17 cellular contexts compared by ENCODE assay signal in genomic region chr16:51164574-51164973, GRCh38. TPM values are rescaled to one million over a fixed set of nuclear protein-coding genes. Genes with fewer than 3 reads are reported as not detected.
DNase-seq lines count a peak whose midpoint lies in the region; ATAC-seq, FAIRE-seq and TF ChIP-seq lines count a peak whose summit lies in the region.
"Had no signal": no experiment of that assay in that cellular context is flagged by ENCODE, and none has a peak within 500 bp of the region (broad histone marks: within the 10 kb centered on the region; RNA-seq: fewer than 3 reads in every experiment).

No MANE protein-coding gene starts in this region.

- POLR2A ChIA-PET in HEK293 (lab: Yijun Ruan, JAX) (no interaction called here), H1 (lab: Charles Lee; ENCODE audit: partially characterized antibody) (interaction anchor here (0.9 to 1.2 kb wide), 2 partner anchors 9 to 12 kb away, joined by 3 to 5 read pairs; no protein-coding TSS in a partner anchor)

- no peak overlapping the region for H2BK120ac ChIP-seq in H1 (replicated peaks; ENCODE audit: low read depth, low read length)

- H2BK5ac ChIP-seq in H1 (ENCODE audit: low read depth, low read length) = no peak overlapping the region

- no peak overlapping the region for H4K91ac ChIP-seq in H1 (replicated peaks; ENCODE audit: insufficient read length, low read length)

- H3K23ac ChIP-seq in H1 (ENCODE audit: insufficient read length) = no peak overlapping the region

- H3K56ac ChIP-seq in H1 (replicated peaks; ENCODE audit: insufficient read length, low read depth, low read length) = no peak overlapping the region

- no peak overlapping the region for H2BK20ac ChIP-seq in H1 (ENCODE audit: low read length)

- no peaks in the 10 kb centered on the region for H3K23me2 ChIP-seq in H1 (ENCODE audit: low read depth, low read length)

- TF ChIP-seq EP300 in Ishikawa (IDR thresholded peaks at IDR 0.05; ENCODE audit: borderline replicate concordance) = no peak
- TF ChIP-seq EP300 in H1 (IDR thresholded peaks at IDR 0.05; ENCODE audit: borderline replicate concordance in 1 of 2, low read depth in 2 of 2, low read length in 2 of 2) = no peak

- H3K79me2 ChIP-seq in H1 (ENCODE audit: control insufficient read depth in 1 of 2, insufficient read depth in 2 of 2, low read length in 2 of 2) = no peaks in the 10 kb centered on the region

- TF ChIP-seq RAD21 in Ishikawa (IDR thresholded peaks at IDR 0.05; ENCODE audit: low read depth) = no peak
- TF ChIP-seq RAD21 in H1 (IDR thresholded peaks at IDR 0.05 in 1 of 2, conservative IDR thresholded peaks at IDR 0.05 in 1 of 2; ENCODE audit: low read depth in 2 of 2, low read length in 2 of 2) = no peak; a peak in 1 of 4 replicates

- no peak for ATAC-seq in HG02588 (IDR thresholded peaks at IDR 0.05; ENCODE audit: unreplicated experiment)

- no peak overlapping the region for H2AFZ ChIP-seq in H1 (ENCODE audit: low read length)

- TF ChIP-seq CTCF in HEK293 (tag by site-specific recombination; IDR thresholded peaks at IDR 0.05) = no peak
- TF ChIP-seq CTCF in H1 (IDR thresholded peaks at IDR 0.05; ENCODE audit: control extremely low read depth in 1 of 3, insufficient read depth in 1 of 3, low read depth in 1 of 3, low read length in 3 of 3) = no peak

- no peak overlapping the region for H4K5ac ChIP-seq in H1 (ENCODE audit: insufficient read length, low read depth, low read length)

- H3K4me1 ChIP-seq in HEK293 (ENCODE audit: control insufficient read depth, insufficient read depth, low read length) (peaks cover 15% of the 10 kb centered on the region), SJSA1 (replicated peaks) (peaks cover 61% of the 10 kb centered on the region), H1 (replicated peaks in 1 of 4; ENCODE audit: control insufficient read depth in 3 of 4, insufficient read depth in 4 of 4, low read length in 3 of 4) (peaks cover 0 to 10% (median 5%) of the 10 kb centered on the region in 4 experiments; a peak in 3 of 7 replicates)
- H3K4me1 ChIP-seq: BE2C had no signal

- DNase-seq in SJSA1 (ENCODE audit: low read depth in 1 of 2, low spot score in 2 of 2) (no peak), H1 (ENCODE audit: low read depth in 1 of 2, low spot score in 2 of 2) (no peak), SHP77 (lab: John Stamatoyannopoulos, UW) (no peak), middle frontal gyrus (ENCODE audit: extremely low spot score, low spot score) (no peak), COLO668 (lab: John Stamatoyannopoulos, UW; ENCODE audit: unreplicated experiment) (no peak)
- DNase-seq: BE2C; CD4-positive, CD25-positive, alpha-beta regulatory T cell; DMS153; DMS79; GF-D8; GOT3; H9; Kasumi-1; KBM-7 had no signal

- 96% methylated on average over 2 of the region's 2 CpGs; no CpG with 5 or more reads in 1 of the 2 experiments for WGBS in H1 (ENCODE audit: extremely low coverage in 1 of 2, insufficient coverage in 1 of 2, insufficient read length in 1 of 2, insufficient replicate concordance in 2 of 2, low coverage in 1 of 2, low lambda C conversion rate in 2 of 2, missing lambda C conversion rate in 1 of 2), 2 experiments

- no peak overlapping the region for H3K9ac ChIP-seq in H1 (replicated peaks in 1 of 4; ENCODE audit: extremely low read depth in 1 of 4, low read depth in 3 of 4, low read length in 3 of 4)

- no peaks in the 10 kb centered on the region for H3K27me3 ChIP-seq in SJSA1 (replicated peaks)
- H3K27me3 ChIP-seq in H1 (replicated peaks in 1 of 4; ENCODE audit: control insufficient read depth in 3 of 4, extremely low read depth in 1 of 4, insufficient read depth in 3 of 4, low read length in 3 of 4) = 0 out of 7 replicates have a peak, but pooled peaks cover 0 to 1% (median 0%) of the 10 kb centered on the region in 4 experiments
- H3K27me3 ChIP-seq: BE2C had no signal

- CTCF ChIA-PET in HEK293 (lab: Yijun Ruan, JAX) = no interaction called here
- CTCF ChIA-PET in H1 (lab: Charles Lee; ENCODE audit: partially characterized antibody) = interaction anchor here (1.0 to 1.7 kb wide), 3 partner anchors 10 to 191 kb away, joined by 3 to 4 read pairs (median 3); no protein-coding TSS in a partner anchor

- no peak overlapping the region for H3K4me3 ChIP-seq in HEK293 (ENCODE audit: low read depth, low read length)
- no peak overlapping the region for H3K4me3 ChIP-seq in SJSA1
- H3K4me3 ChIP-seq in H1 (ENCODE audit: extremely low read depth in 1 of 4, insufficient read depth in 2 of 4, low read depth in 3 of 4, low read length in 4 of 4) = no peak overlapping the region

- H3K27ac ChIP-seq in HEK293 (ENCODE audit: extremely low read depth, low read depth, low read length) (no peak overlapping the region), SJSA1 (peak overlapping the region; percentile 27), H1 (ENCODE audit: low read depth, low read length) (no peak overlapping the region)

- no peaks in the 10 kb centered on the region for H4K20me1 ChIP-seq in H1 (replicated peaks in 1 of 2; ENCODE audit: control insufficient read depth in 1 of 2, insufficient read depth in 2 of 2, low read length in 2 of 2)

- FAIRE-seq in H1 (lab: Jason Lieb, UNC) = no peak

- H3K4ac ChIP-seq in H1 (replicated peaks; ENCODE audit: insufficient read length, low read depth, low read length) = no peak overlapping the region

- peak overlapping the region; percentile 59; the same call in 1 of the 2 replicates for H2AK5ac ChIP-seq in H1 (ENCODE audit: low read depth, low read length)

- 0 out of 2 replicates have a peak overlapping the region, but pooled peaks have one; percentile 30 for H2BK12ac ChIP-seq in H1 (ENCODE audit: low read depth, low read length)

- H3K36me3 ChIP-seq in HEK293 (ENCODE audit: control insufficient read depth in 2 of 2, insufficient read depth in 1 of 2, low read length in 2 of 2) = no peaks in the 10 kb centered on the region
- no peaks in the 10 kb centered on the region for H3K36me3 ChIP-seq in SJSA1
- H3K36me3 ChIP-seq in H1 (ENCODE audit: control insufficient read depth in 2 of 4, insufficient read depth in 4 of 4, low read length in 3 of 4) = no peaks in the 10 kb centered on the region
- H3K36me3 ChIP-seq: BE2C had no signal

- no peak overlapping the region for H3K4me2 ChIP-seq in H1 (ENCODE audit: insufficient read depth in 1 of 2, low read depth in 2 of 2, low read length in 2 of 2)

- H3K18ac ChIP-seq in H1 (ENCODE audit: extremely low read depth, low read length) = no peak overlapping the region

- H3K79me1 ChIP-seq in H1 (ENCODE audit: low read depth, low read length) = no peaks in the 10 kb centered on the region

- H3K9me3 ChIP-seq in HEK293 (ENCODE audit: control insufficient read depth, insufficient read depth, low read depth, low read length) (no peaks in the 10 kb centered on the region), SJSA1 (replicated peaks) (no peaks in the 10 kb centered on the region), H1 (ENCODE audit: insufficient read depth in 2 of 2, low read depth in 1 of 2, low read length in 1 of 2) (no peaks in the 10 kb centered on the region)
- H3K9me3 ChIP-seq: BE2C had no signal

- TF ChIP-seq POLR2A in H1 (IDR thresholded peaks at IDR 0.05; ENCODE audit: control extremely low read depth in 1 of 2, low read depth in 2 of 2, low read length in 2 of 2) = no peak

- no peak overlapping the region for H3K14ac ChIP-seq in H1 (ENCODE audit: insufficient read length)

- H4K8ac ChIP-seq in H1 (ENCODE audit: extremely low read depth, insufficient read depth, low read length) = no peak overlapping the region; the same call in 1 of the 2 replicates

- no peak overlapping the region for H2BK15ac ChIP-seq in H1 (ENCODE audit: low read length)

TF ChIP-seq in HEK293, 187 proteins besides CTCF, POLR2A, EP300 and RAD21 (continues in another document):
- TF ChIP-seq ZNF670 (tag by site-specific recombination; IDR thresholded peaks at IDR 0.05; ENCODE audit: low read depth) (no peak), ZNF175 (tag by site-specific recombination; IDR thresholded peaks at IDR 0.05) (no peak), ZNF10 (tag by site-specific recombination; IDR thresholded peaks at IDR 0.05) (no peak)

TF ChIP-seq in Ishikawa, 13 proteins besides CTCF, POLR2A, EP300 and RAD21:
- TF ChIP-seq CEBPB (IDR thresholded peaks at IDR 0.05) (peak; percentile 82), NFIC (IDR thresholded peaks at IDR 0.05) (no peak)

TF ChIP-seq in H1, 55 proteins besides CTCF, POLR2A, EP300 and RAD21:
- TF ChIP-seq KDM1A (IDR thresholded peaks at IDR 0.05; ENCODE audit: borderline replicate concordance, low read length) (no peak), HDAC2 (IDR thresholded peaks at IDR 0.05; ENCODE audit: borderline replicate concordance in 1 of 2, low read depth in 2 of 2, low read length in 2 of 2) (no peak), ASH2L (IDR thresholded peaks at IDR 0.05; ENCODE audit: low read length) (no peak), CEBPB (IDR thresholded peaks at IDR 0.05; ENCODE audit: low read depth, low read length) (peak; percentile 88; the same call in 1 of the 2 replicates), GTF2F1 (IDR thresholded peaks at IDR 0.05; ENCODE audit: borderline replicate concordance, low read depth, low read length) (no peak), CHD2 (IDR thresholded peaks at IDR 0.05; ENCODE audit: low read length) (no peak), SIRT6 (IDR thresholded peaks at IDR 0.05; ENCODE audit: low read length) (no peak)

RNA-seq across cellular contexts. Expression of gene SALL1, which starts 13.5 kb away (rescaled TPM):
- 7.1 and 13.3 TPM in 2 replicates for total RNA-seq in SJSA1 (2014; rRNA removed; shearing (Covaris generic))
- 54.3 and 56.8 TPM in 2 replicates for total RNA-seq in H1 (2021; fragmentation: NEBNext Ultra II Directional; extraction: Animal tissue kit (Norgen Biotek cat#: 25700))
- 33.7 and 40.5 TPM in 2 replicates for polyA plus RNA-seq in H1 (2011; rRNA removed)
- 29.6 TPM for polyA plus RNA-seq in H1 (2011; cell fraction: cytosol; rRNA removed)
- polyA plus RNA-seq in H1 (2011; cell fraction: nucleus; rRNA removed) = 55.1 TPM
- polyA plus RNA-seq in H1 (2012, experiment 1 of 2) = 44.6 to 47.3 TPM (median 46.1 TPM) in 4 replicates
- 9.7 TPM for polyA plus RNA-seq in H1 (2012, experiment 2 of 2)
- polyA plus RNA-seq in H1 (2013, experiment 1 of 2) = 31.3 TPM
- 31.7 TPM for polyA plus RNA-seq in H1 (2013, experiment 2 of 2)
- 39.5 and 43.2 TPM in 2 replicates for polyA minus RNA-seq in H1 (2011; rRNA and poly(A)+ RNA removed)
- polyA minus RNA-seq in H1 (2011; cell fraction: cytosol; rRNA and poly(A)+ RNA removed) = 29.9 TPM
- 19.5 TPM for polyA minus RNA-seq in H1 (2011; cell fraction: nucleus; rRNA and poly(A)+ RNA removed)
- total RNA-seq: CD4-positive, CD25-positive, alpha-beta regulatory T cell had no signal
- polyA plus RNA-seq: CD4-positive, CD25-positive, alpha-beta regulatory T cell had no signal
